1 cellular context compared by ENCODE assay signal in the genomic region with DNA sequence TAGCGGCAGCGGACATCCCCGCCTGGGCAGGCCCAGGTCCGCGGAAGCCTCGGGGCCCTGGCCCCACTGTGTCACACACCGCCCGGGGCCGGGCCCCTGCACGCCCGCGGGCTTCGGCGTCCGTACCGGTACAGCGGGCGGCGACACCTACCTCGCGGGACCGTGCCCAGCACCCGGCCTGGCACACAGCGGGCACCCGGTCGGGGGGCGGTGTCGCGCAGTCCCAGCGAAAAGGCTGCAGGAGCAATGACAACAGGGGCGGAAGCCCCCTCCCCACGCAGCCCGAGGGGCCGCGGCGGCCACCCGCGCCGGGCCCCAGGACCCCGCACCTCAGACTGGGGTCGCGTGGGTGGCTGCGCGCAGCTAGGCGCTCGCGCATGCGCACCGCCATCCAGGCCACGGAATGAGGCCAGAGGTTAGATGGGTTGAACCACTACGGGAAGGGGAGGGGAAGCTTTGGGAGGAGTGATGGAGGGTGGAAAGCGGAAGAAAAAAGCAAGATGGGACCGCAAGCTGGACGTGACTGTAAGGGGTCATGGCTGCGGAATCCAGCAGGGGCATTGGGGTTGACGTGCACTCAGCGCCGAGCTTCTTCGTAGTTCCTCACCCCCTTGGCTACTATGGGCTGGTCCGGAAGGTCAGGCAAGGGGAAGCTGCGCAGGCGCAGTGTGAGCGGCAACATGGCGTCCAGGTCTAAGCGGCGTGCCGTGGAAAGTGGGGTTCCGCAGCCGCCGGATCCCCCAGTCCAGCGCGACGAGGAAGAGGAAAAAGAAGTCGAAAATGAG.
TF ChIP-seq lines count a peak whose summit lies in the region.

A gene (plus strand): TSS at position 669 of the 785 bp plus-strand sequence. CDS start 12 bp downstream, at position 681.
A gene (minus strand): TSS at position 381 of the 785 bp plus-strand sequence. CDS start 6,759 bp downstream, outside the sequence.

TF ChIP-seq in A549, 52 proteins besides CTCF, POLR2A, EP300 and RAD21 (continued from another document):
- TF ChIP-seq, protein P1, sequence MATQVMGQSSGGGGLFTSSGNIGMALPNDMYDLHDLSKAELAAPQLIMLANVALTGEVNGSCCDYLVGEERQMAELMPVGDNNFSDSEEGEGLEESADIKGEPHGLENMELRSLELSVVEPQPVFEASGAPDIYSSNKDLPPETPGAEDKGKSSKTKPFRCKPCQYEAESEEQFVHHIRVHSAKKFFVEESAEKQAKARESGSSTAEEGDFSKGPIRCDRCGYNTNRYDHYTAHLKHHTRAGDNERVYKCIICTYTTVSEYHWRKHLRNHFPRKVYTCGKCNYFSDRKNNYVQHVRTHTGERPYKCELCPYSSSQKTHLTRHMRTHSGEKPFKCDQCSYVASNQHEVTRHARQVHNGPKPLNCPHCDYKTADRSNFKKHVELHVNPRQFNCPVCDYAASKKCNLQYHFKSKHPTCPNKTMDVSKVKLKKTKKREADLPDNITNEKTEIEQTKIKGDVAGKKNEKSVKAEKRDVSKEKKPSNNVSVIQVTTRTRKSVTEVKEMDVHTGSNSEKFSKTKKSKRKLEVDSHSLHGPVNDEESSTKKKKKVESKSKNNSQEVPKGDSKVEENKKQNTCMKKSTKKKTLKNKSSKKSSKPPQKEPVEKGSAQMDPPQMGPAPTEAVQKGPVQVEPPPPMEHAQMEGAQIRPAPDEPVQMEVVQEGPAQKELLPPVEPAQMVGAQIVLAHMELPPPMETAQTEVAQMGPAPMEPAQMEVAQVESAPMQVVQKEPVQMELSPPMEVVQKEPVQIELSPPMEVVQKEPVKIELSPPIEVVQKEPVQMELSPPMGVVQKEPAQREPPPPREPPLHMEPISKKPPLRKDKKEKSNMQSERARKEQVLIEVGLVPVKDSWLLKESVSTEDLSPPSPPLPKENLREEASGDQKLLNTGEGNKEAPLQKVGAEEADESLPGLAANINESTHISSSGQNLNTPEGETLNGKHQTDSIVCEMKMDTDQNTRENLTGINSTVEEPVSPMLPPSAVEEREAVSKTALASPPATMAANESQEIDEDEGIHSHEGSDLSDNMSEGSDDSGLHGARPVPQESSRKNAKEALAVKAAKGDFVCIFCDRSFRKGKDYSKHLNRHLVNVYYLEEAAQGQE (IDR thresholded peaks at IDR 0.05): no peak; the same call in 1 of the 2 replicates
- TF ChIP-seq, protein P2, sequence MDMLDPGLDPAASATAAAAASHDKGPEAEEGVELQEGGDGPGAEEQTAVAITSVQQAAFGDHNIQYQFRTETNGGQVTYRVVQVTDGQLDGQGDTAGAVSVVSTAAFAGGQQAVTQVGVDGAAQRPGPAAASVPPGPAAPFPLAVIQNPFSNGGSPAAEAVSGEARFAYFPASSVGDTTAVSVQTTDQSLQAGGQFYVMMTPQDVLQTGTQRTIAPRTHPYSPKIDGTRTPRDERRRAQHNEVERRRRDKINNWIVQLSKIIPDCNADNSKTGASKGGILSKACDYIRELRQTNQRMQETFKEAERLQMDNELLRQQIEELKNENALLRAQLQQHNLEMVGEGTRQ (IDR thresholded peaks at IDR 0.05): no peak
- TF ChIP-seq ZFP36 (IDR thresholded peaks at IDR 0.05; ENCODE audit: borderline replicate concordance, partially characterized antibody) (no peak), HOXB5 (CRISPR knock-in tag; IDR thresholded peaks at IDR 0.05) (no peak), HOXA7 (CRISPR knock-in tag; IDR thresholded peaks at IDR 0.05) (no peak), CEBPB (IDR thresholded peaks at IDR 0.05) (no peak), TP53 (CRISPR knock-in tag; IDR thresholded peaks at IDR 0.05) (no peak), FOSB (CRISPR knock-in tag; IDR thresholded peaks at IDR 0.05) (no peak), NR3C1 (IDR thresholded peaks at IDR 0.05) (no peak), CBX8 (IDR thresholded peaks at IDR 0.05) (no peak), GATA3 (IDR thresholded peaks at IDR 0.05; ENCODE audit: borderline replicate concordance) (peak; percentile 89), PHF8 (IDR thresholded peaks at IDR 0.05; ENCODE audit: borderline replicate concordance, low read depth) (peak; percentile 91), CHD4 (IDR thresholded peaks at IDR 0.05; ENCODE audit: borderline replicate concordance) (no peak), EHF (CRISPR knock-in tag; IDR thresholded peaks at IDR 0.05) (no peak), ZSCAN20 (CRISPR knock-in tag; IDR thresholded peaks at IDR 0.05) (no peak), HDAC2 (IDR thresholded peaks at IDR 0.05) (0 out of 2 replicates have a peak, but pooled peaks have one; percentile 64), MYC (IDR thresholded peaks at IDR 0.05; ENCODE audit: borderline replicate concordance, low read length) (no peak; the same call in 1 of the 2 replicates), HEYL (CRISPR knock-in tag; IDR thresholded peaks at IDR 0.05) (no peak), SMC3 (IDR thresholded peaks at IDR 0.05) (no peak), NPAS2 (CRISPR knock-in tag; IDR thresholded peaks at IDR 0.05; ENCODE audit: borderline replicate concordance) (no peak), HOXB13 (CRISPR knock-in tag; IDR thresholded peaks at IDR 0.05; ENCODE audit: low read depth) (no peak), CHD2 (IDR thresholded peaks at IDR 0.05; ENCODE audit: low read length, partially characterized antibody) (no peak), KDM5A (IDR thresholded peaks at IDR 0.05) (peak; percentile 36; the same call in 1 of the 2 replicates), NFE2L2 (conservative IDR thresholded peaks at IDR 0.05; ENCODE audit: low read length) (no peak), KDM1A (IDR thresholded peaks at IDR 0.05; ENCODE audit: low read depth) (no peak), RCOR1 (IDR thresholded peaks at IDR 0.05; ENCODE audit: low read depth, low read length) (no peak), BHLHE40 (IDR thresholded peaks at IDR 0.05; ENCODE audit: low read depth, low read length) (peak; percentile 75), FOXS1 (CRISPR knock-in tag; IDR thresholded peaks at IDR 0.05) (no peak), MAZ (IDR thresholded peaks at IDR 0.05; ENCODE audit: borderline replicate concordance, low read depth, low read length) (0 out of 2 replicates have a peak, but pooled peaks have one; percentile 21), MAFK (IDR thresholded peaks at IDR 0.05; ENCODE audit: partially characterized antibody) (no peak), CBX2 (IDR thresholded peaks at IDR 0.05; ENCODE audit: borderline replicate concordance, low read depth) (no peak)
- TF ChIP-seq, protein P3, sequence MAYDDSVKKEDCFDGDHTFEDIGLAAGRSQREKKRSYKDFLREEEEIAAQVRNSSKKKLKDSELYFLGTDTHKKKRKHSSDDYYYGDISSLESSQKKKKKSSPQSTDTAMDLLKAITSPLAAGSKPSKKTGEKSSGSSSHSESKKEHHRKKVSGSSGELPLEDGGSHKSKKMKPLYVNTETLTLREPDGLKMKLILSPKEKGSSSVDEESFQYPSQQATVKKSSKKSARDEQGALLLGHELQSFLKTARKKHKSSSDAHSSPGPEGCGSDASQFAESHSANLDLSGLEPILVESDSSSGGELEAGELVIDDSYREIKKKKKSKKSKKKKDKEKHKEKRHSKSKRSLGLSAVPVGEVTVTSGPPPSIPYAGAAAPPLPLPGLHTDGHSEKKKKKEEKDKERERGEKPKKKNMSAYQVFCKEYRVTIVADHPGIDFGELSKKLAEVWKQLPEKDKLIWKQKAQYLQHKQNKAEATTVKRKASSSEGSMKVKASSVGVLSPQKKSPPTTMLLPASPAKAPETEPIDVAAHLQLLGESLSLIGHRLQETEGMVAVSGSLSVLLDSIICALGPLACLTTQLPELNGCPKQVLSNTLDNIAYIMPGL (CRISPR knock-in tag; IDR thresholded peaks at IDR 0.05; ENCODE audit: borderline replicate concordance): no peak
- TF ChIP-seq, protein P4, sequence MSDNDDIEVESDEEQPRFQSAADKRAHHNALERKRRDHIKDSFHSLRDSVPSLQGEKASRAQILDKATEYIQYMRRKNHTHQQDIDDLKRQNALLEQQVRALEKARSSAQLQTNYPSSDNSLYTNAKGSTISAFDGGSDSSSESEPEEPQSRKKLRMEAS (IDR thresholded peaks at IDR 0.05): peak; percentile 84
- TF ChIP-seq, protein P5, sequence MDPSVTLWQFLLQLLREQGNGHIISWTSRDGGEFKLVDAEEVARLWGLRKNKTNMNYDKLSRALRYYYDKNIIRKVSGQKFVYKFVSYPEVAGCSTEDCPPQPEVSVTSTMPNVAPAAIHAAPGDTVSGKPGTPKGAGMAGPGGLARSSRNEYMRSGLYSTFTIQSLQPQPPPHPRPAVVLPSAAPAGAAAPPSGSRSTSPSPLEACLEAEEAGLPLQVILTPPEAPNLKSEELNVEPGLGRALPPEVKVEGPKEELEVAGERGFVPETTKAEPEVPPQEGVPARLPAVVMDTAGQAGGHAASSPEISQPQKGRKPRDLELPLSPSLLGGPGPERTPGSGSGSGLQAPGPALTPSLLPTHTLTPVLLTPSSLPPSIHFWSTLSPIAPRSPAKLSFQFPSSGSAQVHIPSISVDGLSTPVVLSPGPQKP (IDR thresholded peaks at IDR 0.05; ENCODE audit: low read depth, low read length): no peak
- TF ChIP-seq, protein P6, sequence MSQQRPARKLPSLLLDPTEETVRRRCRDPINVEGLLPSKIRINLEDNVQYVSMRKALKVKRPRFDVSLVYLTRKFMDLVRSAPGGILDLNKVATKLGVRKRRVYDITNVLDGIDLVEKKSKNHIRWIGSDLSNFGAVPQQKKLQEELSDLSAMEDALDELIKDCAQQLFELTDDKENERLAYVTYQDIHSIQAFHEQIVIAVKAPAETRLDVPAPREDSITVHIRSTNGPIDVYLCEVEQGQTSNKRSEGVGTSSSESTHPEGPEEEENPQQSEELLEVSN (IDR thresholded peaks at IDR 0.05; ENCODE audit: borderline replicate concordance, low read depth): peak; percentile 18; the same call in 1 of the 2 replicates
TF ChIP-seq in A549: peak in this region for 11.
